8 cellular contexts compared by ENCODE assay signal in genomic region chr11:95705485-95706124, GRCh38.
DNase-seq lines count a peak whose midpoint lies in the region; ATAC-seq and TF ChIP-seq lines count a peak whose summit lies in the region.

No MANE protein-coding gene starts in this region.

- H3K36me3 ChIP-seq in HAP-1 (replicated peaks) (no peaks in the 10 kb centered on the region), MG63 (no peaks in the 10 kb centered on the region), RWPE2 (ENCODE audit: low read depth) (no peaks in the 10 kb centered on the region)

- H3K27ac ChIP-seq in RWPE2 (ENCODE audit: poor library complexity, severe bottlenecking) = no peak overlapping the region

- DNase-seq in ELR (ENCODE audit: low read depth) = peak; percentile 81
- DNase-seq in HAP-1 (ENCODE audit: low spot score in 2 of 2) = peak; percentile 69 to 92
- DNase-seq in MG63 = peak; percentile 71
- peak; percentile 70 for DNase-seq in RWPE2 (ENCODE audit: low spot score)
- peak; percentile 69 for DNase-seq in activated T-helper 9 cell treated with anti-CD3 and anti-CD28 coated beads, Interleukin-2, amount 50 U/mL, for 16 hours (ENCODE audit: low read depth)
- DNase-seq in foreskin fibroblast = peak; percentile 76 to 95
- peak; percentile 79 for DNase-seq in occipital lobe (lab: John Stamatoyannopoulos, UW)
- DNase-seq in superior temporal gyrus (ENCODE audit: extremely low spot score) = peak; percentile 97

- no peak overlapping the region for H3K4me3 ChIP-seq in HAP-1
- H3K4me3 ChIP-seq in MG63 = no peak overlapping the region
- H3K4me3 ChIP-seq in RWPE2 (ENCODE audit: severe bottlenecking) = no peak overlapping the region
- H3K4me3 ChIP-seq in foreskin fibroblast (ENCODE audit: low read depth in 1 of 2, low read length in 2 of 2) = no peak overlapping the region

- 0 out of 2 replicates have a peak, but pooled peaks cover 2% of the 10 kb centered on the region for H3K4me1 ChIP-seq in HAP-1
- H3K4me1 ChIP-seq in RWPE2 (ENCODE audit: insufficient read depth, poor library complexity, severe bottlenecking) = no peaks in the 10 kb centered on the region

- H3K27me3 ChIP-seq in HAP-1 (ENCODE audit: low read depth) = no peaks in the 10 kb centered on the region
- H3K27me3 ChIP-seq in MG63 = no peaks in the 10 kb centered on the region
- no peaks in the 10 kb centered on the region for H3K27me3 ChIP-seq in RWPE2 (ENCODE audit: insufficient read depth, poor library complexity, severe bottlenecking)

- ATAC-seq in RWPE2 (ENCODE audit: low read depth) = peak; percentile 91

- in situ Hi-C loops in HAP-1 (cut with MboI; ENCODE audit: low sequenced_read_pairs) = loop anchor here (5.0 kb wide), 1 partner anchor 548 kb away; no protein-coding TSS in a partner anchor

- H3K9me3 ChIP-seq in HAP-1 = no peaks in the 10 kb centered on the region
- H3K9me3 ChIP-seq in MG63 = no peaks in the 10 kb centered on the region
- no peaks in the 10 kb centered on the region for H3K9me3 ChIP-seq in RWPE2 (ENCODE audit: severe bottlenecking)

- TF ChIP-seq CTCF in RWPE2 (IDR thresholded peaks at IDR 0.05; ENCODE audit: poor library complexity, severe bottlenecking) (peak; percentile 90), foreskin fibroblast (IDR thresholded peaks at IDR 0.05; ENCODE audit: low read depth, low read length) (peak; percentile 97)
